Comparison of ENCODE assay signal across 20 cellular contexts in genomic region chr6:67190733-67191132, GRCh38.
"Had no signal": no experiment of that assay in that cellular context is flagged by ENCODE, and none has a peak within 500 bp of the region (broad histone marks: within the 10 kb centered on the region; RNA-seq: fewer than 3 reads in every experiment).

No MANE protein-coding gene starts in this region.

- H3K9me3 ChIP-seq: lower lobe of right lung, testis, tibial nerve, upper lobe of right lung, vagina had no signal

- DNase-seq: endodermal cell; erythroblast; foreskin keratinocyte; kidney; left cardiac atrium; left ventricle myocardium inferior; lower lobe of right lung; natural killer cell; posterior cingulate gyrus; spleen; stimulated activated CD4-positive, alpha-beta T cell treated with anti-CD3 and anti-CD28 coated beads, Interleukin-15, amount 100 ng/mL, for 24 hours; stimulated activated CD4-positive, alpha-beta T cell treated with anti-CD3 and anti-CD28 coated beads, Interleukin-1b, Interleukin-23, amount 100 ng/mL, for 48 hours; stimulated activated CD4-positive, alpha-beta T cell treated with anti-CD3 and anti-CD28 coated beads, Interleukin-4, amount 100 ng/mL, for 24 hours; stimulated activated naive CD8-positive, alpha-beta T cell treated with anti-CD3 and anti-CD28 coated beads, Interleukin-15, amount 100 ng/mL, for 72 hours; testis; upper lobe of right lung had no signal

- H3K36me3 ChIP-seq: left ventricle myocardium inferior, lower lobe of right lung, spleen, tibial nerve, upper lobe of right lung, vagina had no signal

- H3K27ac ChIP-seq: foreskin keratinocyte, left ventricle myocardium inferior, lower lobe of right lung, spleen, testis, tibial nerve, upper lobe of right lung, vagina had no signal

- ATAC-seq: foreskin keratinocyte; left cardiac atrium; lower lobe of right lung; natural killer cell; sciatic nerve; stimulated activated memory B cell treated with anti-CD40 and anti-IgM and Interleukin-4, amounts not matched to agents 10 μg/mL and 1 μg/mL and 100 μg/mL, for 72 hours; stimulated activated naive CD8-positive, alpha-beta T cell treated with anti-CD3 and anti-CD28 coated beads, Interleukin-15, amount 100 ng/mL, for 72 hours; upper lobe of right lung had no signal

- H3K27me3 ChIP-seq: foreskin keratinocyte, spleen, testis, tibial nerve, upper lobe of right lung, vagina had no signal

- H3K4me1 ChIP-seq: foreskin keratinocyte, left ventricle myocardium inferior, lower lobe of right lung, spleen, testis, tibial nerve, upper lobe of right lung, vagina had no signal

- H3K4me3 ChIP-seq: left ventricle myocardium inferior, lower lobe of right lung, spleen, testis, tibial nerve, upper lobe of right lung, vagina had no signal
